15 cellular contexts compared by ENCODE assay signal in genomic region chr5:135600141-135600570, GRCh38. TPM values are rescaled to one million over a fixed set of nuclear protein-coding genes. Genes with fewer than 3 reads are reported as not detected.
DNase-seq lines count a peak whose midpoint lies in the region; TF ChIP-seq lines count a peak whose summit lies in the region.
"Had no signal": no experiment of that assay in that cellular context is flagged by ENCODE, and none has a peak within 500 bp of the region (broad histone marks: within the 10 kb centered on the region; RNA-seq: fewer than 3 reads in every experiment).

No MANE protein-coding gene starts in this region.

- no peak for TF ChIP-seq CTCF in type B pancreatic cell (conservative IDR thresholded peaks at IDR 0.05)
- TF ChIP-seq CTCF in Caco-2 (IDR thresholded peaks at IDR 0.05; ENCODE audit: insufficient read depth in 1 of 2, low read depth in 1 of 2, low read length in 1 of 2, severe bottlenecking in 1 of 2, unreplicated experiment in 1 of 2) = no peak

- H3K36me3 Mint-ChIP-seq in type B pancreatic cell = no peaks in the 10 kb centered on the region
- no peaks in the 10 kb centered on the region for H3K36me3 Mint-ChIP-seq in Caco-2 (ENCODE audit: insufficient read depth, unreplicated experiment)
- H3K36me3 Mint-ChIP-seq: CD4-positive, alpha-beta memory T cell had no signal

- H3K27me3 ChIP-seq in BLaER1 = no peaks in the 10 kb centered on the region
- no peaks in the 10 kb centered on the region; the same call in 1 of the 2 replicates for H3K27me3 ChIP-seq in Caco-2 (replicated peaks; ENCODE audit: control insufficient read depth, insufficient read depth, low read length)

- POLR2A ChIA-PET in Caco-2 (lab: Charles Lee) = no interaction called here

- H3K4me2 ChIP-seq in BLaER1 = peak overlapping the region; percentile 50

- peak overlapping the region; percentile 56 for H3K27ac Mint-ChIP-seq in type B pancreatic cell
- H3K27ac Mint-ChIP-seq in Caco-2 (ENCODE audit: unreplicated experiment) = no peak overlapping the region
- H3K27ac Mint-ChIP-seq: CD4-positive, alpha-beta memory T cell had no signal

- H3K36me3 ChIP-seq in BLaER1 = no peaks in the 10 kb centered on the region
- no peaks in the 10 kb centered on the region for H3K36me3 ChIP-seq in Caco-2 (ENCODE audit: control insufficient read depth, insufficient read depth, low read length)

- H3K27me3 Mint-ChIP-seq in type B pancreatic cell = peaks cover 71% of the 10 kb centered on the region
- H3K27me3 Mint-ChIP-seq in Caco-2 (ENCODE audit: insufficient read depth, unreplicated experiment) = peaks cover 8% of the 10 kb centered on the region

- no TSS peak for BruUV-seq in Caco-2 (replicated peaks; lab: Mats Ljungman, UMichigan)

- peak; percentile 34 for DNase-seq in NCI-H69 (lab: John Stamatoyannopoulos, UW)
- peak; percentile 45 for DNase-seq in mesenteric fat pad (ENCODE audit: low spot score)
- DNase-seq in type B pancreatic cell (ENCODE audit: extremely low spot score, unreplicated experiment) = no peak
- DNase-seq in NCI-H2196 (lab: John Stamatoyannopoulos, UW; ENCODE audit: unreplicated experiment) = no peak
- DNase-seq in Caco-2 = no peak
- no peak for DNase-seq in SHP77 (lab: John Stamatoyannopoulos, UW)
- DNase-seq: ACHN; CD4-positive, alpha-beta memory T cell; DND-41; GF-D8; GM23248 had no signal

- H3K27ac ChIP-seq in BLaER1 = no peak overlapping the region
- H3K27ac ChIP-seq: C4-2B, GM23248 had no signal

- H3K4me3 Mint-ChIP-seq in type B pancreatic cell = peak overlapping the region; percentile 26
- no peak overlapping the region for H3K4me3 Mint-ChIP-seq in Caco-2 (ENCODE audit: unreplicated experiment)
- H3K4me3 Mint-ChIP-seq: CD4-positive, alpha-beta memory T cell had no signal

- H3K9me3 Mint-ChIP-seq in type B pancreatic cell (peaks cover 8% of the 10 kb centered on the region), Caco-2 (ENCODE audit: unreplicated experiment) (no peaks in the 10 kb centered on the region)
- H3K9me3 Mint-ChIP-seq: CD4-positive, alpha-beta memory T cell had no signal

- H3K4me3 ChIP-seq in BLaER1 (no peak overlapping the region), Caco-2 (ENCODE audit: low read depth, low read length) (no peak overlapping the region)
- H3K4me3 ChIP-seq: GM23248, K562 had no signal

- intact Hi-C loops in Caco-2 (cut with micrococcal nuclease; ENCODE audit: unreplicated experiment) = no loop called here

- CTCF ChIA-PET in Caco-2 (lab: Charles Lee) = interaction anchor here (1.2 kb wide), 1 partner anchor 48 kb away, joined by 3 read pairs; no protein-coding TSS in a partner anchor

- H4K20me1 ChIP-seq in BLaER1 = no peaks in the 10 kb centered on the region

- peaks cover 26% of the 10 kb centered on the region for H3K4me1 Mint-ChIP-seq in type B pancreatic cell (ENCODE audit: unreplicated experiment)
- peaks cover 7% of the 10 kb centered on the region for H3K4me1 Mint-ChIP-seq in Caco-2 (ENCODE audit: low read depth, unreplicated experiment)
- H3K4me1 Mint-ChIP-seq: CD4-positive, alpha-beta memory T cell had no signal

- H3K4me1 ChIP-seq in BLaER1 (peaks cover 24% of the 10 kb centered on the region), Caco-2 (peaks cover 30% of the 10 kb centered on the region)

- H3K9me3 ChIP-seq in BLaER1 (no peaks in the 10 kb centered on the region), Caco-2 (no peaks in the 10 kb centered on the region)

- H3K9ac ChIP-seq in BLaER1 = no peak overlapping the region
- H3K9ac ChIP-seq: GM23248 had no signal

RNA-seq across cellular contexts. Expression of gene CXCL14, which starts 21.4 kb away (rescaled TPM):
- total RNA-seq in mesenteric fat pad (26.6 TPM), type B pancreatic cell (ENCODE audit: low replicate concordance) (70.3 and 125 TPM in 2 replicates), Caco-2 (2022) (not detected in 2 replicates)
- total RNA-seq: A172; CD4-positive, alpha-beta memory T cell; K562 had no signal

Comparison
In these comparisons a context has a peak if more than half of its experiments do, and no peak if none do; other contexts are left out.
1. DNase-seq: peak in NCI-H69 (single experiment) and mesenteric fat pad (single experiment); none in type B pancreatic cell (single experiment), NCI-H2196 (single experiment), Caco-2 (0 of 2) and SHP77 (0 of 2).
2. RNA of gene CXCL14, which starts 21.4 kb away (total RNA-seq): 70.3 to 125 TPM in type B pancreatic cell and 26.6 TPM in mesenteric fat pad (single experiment); not detected in Caco-2; every median in the first group is over 10 times any median in the second.